ENCODE assay signal across 1 cellular context in genomic region chr11:75481602-75482309, GRCh38.
TF ChIP-seq lines count a peak whose summit lies in the region.

No MANE protein-coding gene starts in this region.

TF ChIP-seq in K562, 482 proteins besides CTCF, POLR2A, EP300 and RAD21 (continued from another document):
- TF ChIP-seq ZBTB11 (CRISPR knock-in tag; IDR thresholded peaks at IDR 0.05), result peak in 1 of 3 experiments; percentile 56; a peak in 1 of 6 replicates
- TF ChIP-seq CREB5 (CRISPR knock-in tag; IDR thresholded peaks at IDR 0.05), result no peak
- TF ChIP-seq TFAP4 (CRISPR knock-in tag; IDR thresholded peaks at IDR 0.05; ENCODE audit: borderline replicate concordance), result 0 out of 2 replicates have a peak, but pooled peaks have one; percentile 20
- TF ChIP-seq XRCC3 (IDR thresholded peaks at IDR 0.05), result no peak
- peak; percentile 75; the same call in 1 of the 2 replicates for TF ChIP-seq MGA (IDR thresholded peaks at IDR 0.05)
- TF ChIP-seq JUN (IDR thresholded peaks at IDR 0.05; ENCODE audit: borderline replicate concordance, low read depth, low read length), result no peak
- TF ChIP-seq JUN (CRISPR knock-in tag; IDR thresholded peaks at IDR 0.05; ENCODE audit: borderline replicate concordance), result no peak
- TF ChIP-seq TRIM24 (IDR thresholded peaks at IDR 0.05), result no peak
- TF ChIP-seq NFE2L1 (tag; IDR thresholded peaks at IDR 0.05; ENCODE audit: borderline replicate concordance, low read depth), result no peak
- TF ChIP-seq SPI1 (IDR thresholded peaks at IDR 0.05; ENCODE audit: borderline replicate concordance, low read depth, low read length), result 0 out of 2 replicates have a peak, but pooled peaks have one; percentile 27
- TF ChIP-seq STAT5A (IDR thresholded peaks at IDR 0.05; ENCODE audit: borderline replicate concordance, low read length), result no peak
- TF ChIP-seq TAF15 (IDR thresholded peaks at IDR 0.05; ENCODE audit: low read depth, low read length), result no peak
- no peak for TF ChIP-seq E2F1 (CRISPR knock-in tag; IDR thresholded peaks at IDR 0.05)
- no peak for TF ChIP-seq NR3C1 (CRISPR knock-in tag; IDR thresholded peaks at IDR 0.05)
- TF ChIP-seq NFE2 (IDR thresholded peaks at IDR 0.05; ENCODE audit: low read depth), result peak; percentile 62; the same call in 1 of the 2 replicates
- TF ChIP-seq IRF2 (CRISPR knock-in tag; IDR thresholded peaks at IDR 0.05), result no peak
- no peak for TF ChIP-seq ZNF174 (CRISPR knock-in tag; IDR thresholded peaks at IDR 0.05)
